ENCODE assay signal across 8 cellular contexts in genomic region chr1:225999227-225999911, GRCh38. TPM values are rescaled to one million over a fixed set of nuclear protein-coding genes. Genes with fewer than 3 reads are reported as not detected.
A peak's percentile ranks its signal among the peaks of the same experiment; 100 is the strongest.
DNase-seq lines count a peak whose midpoint lies in the region; ATAC-seq and TF ChIP-seq lines count a peak whose summit lies in the region.

Gene SDE2 (minus strand): TSS chr1:225999343. CDS start chr1:225999312, 31 bp downstream.

- TF ChIP-seq CTCF in osteoblast (IDR thresholded peaks at IDR 0.05; ENCODE audit: extremely low read depth, low read depth, low read length) (no peak), thoracic aorta (IDR thresholded peaks at IDR 0.05) (no peak)

- peak within 1 kb of the TSS; percentile 97 for H3K4me2 ChIP-seq in osteoblast (ENCODE audit: insufficient read depth, low read length)

- peak within 1 kb of the TSS; percentile 92 for H3K27ac ChIP-seq in osteoblast (ENCODE audit: low read depth, low read length)
- peak within 1 kb of the TSS; percentile 95 to 96 for H3K27ac ChIP-seq in thoracic aorta

- H3K9me3 Mint-ChIP-seq in activated naive CD4-positive, alpha-beta T cell treated with anti-CD3 and anti-CD28 coated beads, Interleukin-2, amount 50 U/mL, for 72 hours = peaks cover 4 to 6% of the 10 kb centered on the region in 2 donors

- DNase-seq in NCI-H1092 treated with DMSO at 0.1 percent for 48 hours (lab: John Stamatoyannopoulos, UW) = peak; percentile 99
- peak; percentile 100 for DNase-seq in SKM-1 (lab: John Stamatoyannopoulos, UW; ENCODE audit: unreplicated experiment)
- DNase-seq in activated naive CD4-positive, alpha-beta T cell treated with anti-CD3 and anti-CD28 coated beads, Interleukin-2, amount 50 U/mL, for 72 hours (ENCODE audit: low spot score in 2 of 2) = peak; percentile 99
- peak; percentile 100 for DNase-seq in glomerular visceral epithelial cell (ENCODE audit: extremely low spot score)
- DNase-seq in osteoblast (ENCODE audit: insufficient read length, low spot score, missing footprints) = peak; percentile 97
- DNase-seq in thoracic aorta (ENCODE audit: low spot score) = peak; percentile 98

- H4K20me1 ChIP-seq in osteoblast (ENCODE audit: insufficient read depth, low read length) = peaks cover 19% of the 10 kb centered on the region

- H3K27me3 ChIP-seq in osteoblast (ENCODE audit: insufficient read depth, low read length) (no peaks in the 10 kb centered on the region), thoracic aorta (replicated peaks; ENCODE audit: insufficient read depth) (no peaks in the 10 kb centered on the region)

- H3K4me1 ChIP-seq in osteoblast (ENCODE audit: insufficient read depth, low read length) (peaks cover 31% of the 10 kb centered on the region), thoracic aorta (ENCODE audit: control insufficient read depth in 1 of 2, low read depth in 2 of 2) (peaks cover 12 to 51% of the 10 kb centered on the region in 2 donors)

- H3K9me3 ChIP-seq in osteoblast (ENCODE audit: low read depth, low read length) (no peaks in the 10 kb centered on the region), thoracic aorta (no peaks in the 10 kb centered on the region)

- peak within 1 kb of the TSS; percentile 89 for H2AFZ ChIP-seq in osteoblast (ENCODE audit: low read length)

- H3K79me2 ChIP-seq in osteoblast (ENCODE audit: insufficient read depth, low read length) = peaks cover 48% of the 10 kb centered on the region

- H3K36me3 ChIP-seq in osteoblast (ENCODE audit: insufficient read depth, low read length) = peaks cover 19% of the 10 kb centered on the region
- H3K36me3 ChIP-seq in thoracic aorta = no peaks in the 10 kb centered on the region

- ATAC-seq in HG02610 (IDR thresholded peaks at IDR 0.05; ENCODE audit: unreplicated experiment) (peak; percentile 82), thoracic aorta (ENCODE audit: insufficient number of reproducible peaks, low FRiP score, low read depth) (peak; percentile 93)
- ATAC-seq in activated naive CD4-positive, alpha-beta T cell treated with anti-CD3 and anti-CD28 coated beads, Interleukin-2, amount 50 U/mL, for 72 hours = peak; percentile 81 to 94

- H3K36me3 Mint-ChIP-seq in activated naive CD4-positive, alpha-beta T cell treated with anti-CD3 and anti-CD28 coated beads, Interleukin-2, amount 50 U/mL, for 72 hours = peaks cover 21 to 25% of the 10 kb centered on the region in 2 donors

- peak within 1 kb of the TSS; percentile 96 to 100 for H3K27ac Mint-ChIP-seq in activated naive CD4-positive, alpha-beta T cell treated with anti-CD3 and anti-CD28 coated beads, Interleukin-2, amount 50 U/mL, for 72 hours

- H3K4me3 ChIP-seq in GM08714 (ENCODE audit: low read length) = peak within 1 kb of the TSS; percentile 97
- peak within 1 kb of the TSS; percentile 84 for H3K4me3 ChIP-seq in osteoblast (ENCODE audit: insufficient read depth, low read length)
- H3K4me3 ChIP-seq in thoracic aorta = peak within 1 kb of the TSS; percentile 87

RNA-seq across cellular contexts. Expression of gene SDE2, which starts in this region (rescaled TPM):
- total RNA-seq in activated naive CD4-positive, alpha-beta T cell treated with anti-CD3 and anti-CD28 coated beads, Interleukin-2, amount 50 U/mL, for 72 hours = 10 to 100 TPM; 15.9 to 29.6 TPM
- total RNA-seq in osteoblast = 16.5 and 19.9 TPM in 2 replicates
- 10 to 100 TPM; 19.1 to 33.2 TPM for total RNA-seq in thoracic aorta

Comparison
In these comparisons a context has a peak if more than half of its experiments do, and no peak if none do; other contexts are left out.
1. Peak in every context shown above with its lines: DNase-seq, ATAC-seq, H3K4me3 ChIP-seq and H3K27ac ChIP-seq.